In genomic region chr3:42489937-42490227, GRCh38 we compare ENCODE assay signal across 10 cellular contexts. TPM values are rescaled to one million over a fixed set of nuclear protein-coding genes. Genes with fewer than 3 reads are reported as not detected.
DNase-seq lines count a peak whose midpoint lies in the region; ATAC-seq, FAIRE-seq and TF ChIP-seq lines count a peak whose summit lies in the region.
"Had no signal": no experiment of that assay in that cellular context is flagged by ENCODE, and none has a peak within 500 bp of the region (broad histone marks: within the 10 kb centered on the region; RNA-seq: fewer than 3 reads in every experiment).

No MANE protein-coding gene starts in this region.

- no peak for TF ChIP-seq EP300 in GM12878 (IDR thresholded peaks at IDR 0.05; ENCODE audit: borderline replicate concordance in 1 of 2, control insufficient read depth in 1 of 2, low read depth in 2 of 2, low read length in 2 of 2)

- H4K20me1 ChIP-seq in GM12878 (ENCODE audit: control insufficient read depth, insufficient read depth) = no peaks in the 10 kb centered on the region

- CTCF ChIA-PET in GM12878 (lab: Yijun Ruan, JAX) = interaction anchor here (0.7 to 1.4 kb wide), 4 partner anchors 12 to 299 kb away, joined by 3 to 4 read pairs (median 3); no protein-coding TSS in a partner anchor

- H3K4me3 ChIP-seq in GM12878 (no peak overlapping the region; the same call in 1 of the 2 replicates), prostate gland (no peak overlapping the region)

- POLR2A ChIA-PET in GM12878 (lab: Charles Lee) = no interaction called here

- no peaks in the 10 kb centered on the region for H3K79me2 ChIP-seq in GM12878 (ENCODE audit: control insufficient read depth, insufficient read depth, low read length)

- ATAC-seq in GM19035 (IDR thresholded peaks at IDR 0.05; ENCODE audit: unreplicated experiment) (peak; percentile 9), HG02981 (IDR thresholded peaks at IDR 0.05; ENCODE audit: unreplicated experiment) (peak; percentile 6), GM12878 (peak; percentile 26)

- SMC1A ChIA-PET in GM12878 (lab: Charles Lee; ENCODE audit: uncharacterized antibody, unreplicated experiment) = interaction anchor here (1.2 to 1.4 kb wide), 2 partner anchors 145 to 243 kb away, joined by 3 to 4 read pairs; no protein-coding TSS in a partner anchor

- intact Hi-C loops in GM12878 (cut with micrococcal nuclease; ENCODE audit: unreplicated experiment) (no loop called here), prostate gland (cut with DNase I) (no loop called here)

- H3K9me3 ChIP-seq in GM12878 (replicated peaks; ENCODE audit: control insufficient read depth, insufficient read depth, low read length) (peaks cover 2% of the 10 kb centered on the region; the same call in 2 of the 3 replicates), prostate gland (no peaks in the 10 kb centered on the region)

- H3K36me3 ChIP-seq in GM12878 (ENCODE audit: control insufficient read depth in 2 of 2, insufficient read depth in 2 of 2, low read length in 1 of 2) (no peaks in the 10 kb centered on the region), prostate gland (no peaks in the 10 kb centered on the region)

- in situ Hi-C loops in GM12878 (cut with MboI) = no loop called here

- H3K4me1 ChIP-seq in GM12878 (ENCODE audit: control insufficient read depth, insufficient read depth, low read length) (peaks cover 34% of the 10 kb centered on the region), prostate gland (replicated peaks) (peaks cover 15% of the 10 kb centered on the region)

- H3K27ac ChIP-seq in GM12878 (ENCODE audit: control insufficient read depth, insufficient read depth) (peak overlapping the region; percentile 81), prostate gland (peak overlapping the region; percentile 78 to 89)

- 76% methylated on average over 3 of the region's 3 CpGs for WGBS in GM12878 (ENCODE audit: insufficient coverage, insufficient replicate concordance, low lambda C conversion rate, missing lambda C conversion rate)
- 89% methylated on average over 3 of the region's 3 CpGs for WGBS in prostate gland

- RAD21 ChIA-PET in GM12878 (lab: Charles Lee; ENCODE audit: unreplicated experiment) = interaction anchor here (0.9 to 1.5 kb wide), 3 partner anchors 12 to 391 kb away, joined by 3 to 5 read pairs (median 4); partner anchors contain the start of gene VIPR1

- peak overlapping the region; percentile 17; the same call in 1 of the 2 replicates for H3K9ac ChIP-seq in GM12878 (ENCODE audit: control insufficient read depth, insufficient read depth, low read length)

- no peak for TF ChIP-seq CTCF in GM12878 (IDR thresholded peaks at IDR 0.05 in 2 of 3, conservative IDR thresholded peaks at IDR 0.05 in 1 of 3; ENCODE audit: control insufficient read depth in 2 of 3, extremely low read depth in 1 of 3, insufficient read depth in 1 of 3, low read depth in 3 of 3, low read length in 3 of 3)
- no peak for TF ChIP-seq CTCF in prostate gland (IDR thresholded peaks at IDR 0.05)

- no peak for TF ChIP-seq RAD21 in GM12878 (IDR thresholded peaks at IDR 0.05; ENCODE audit: insufficient read depth, low read depth, low read length)

- no peak for DNase-seq in GM12878 (ENCODE audit: low read depth, low spot score)
- DNase-seq in prostate gland (ENCODE audit: low spot score) = peak; percentile 2
- DNase-seq in middle frontal gyrus (ENCODE audit: extremely low spot score, low spot score) = no peak
- DNase-seq in activated CD8-positive, alpha-beta memory T cell treated with anti-CD3 and anti-CD28 coated beads, Interleukin-2, amount 50 U/mL, for 4 hours = no peak
- no peak for DNase-seq in HCEC 1CT
- no peak for DNase-seq in activated T-cell treated with anti-CD3 and anti-CD28 coated beads, Interleukin-2, amount 50 U/mL, for 48 hours
- DNase-seq: DMS79, left cardiac atrium had no signal

- TF ChIP-seq POLR2A in GM12878 (IDR thresholded peaks at IDR 0.05; ENCODE audit: low read depth, low read length) = no peak
- TF ChIP-seq POLR2A in prostate gland (IDR thresholded peaks at IDR 0.05) = no peak

- peak overlapping the region; percentile 58; the same call in 1 of the 2 replicates for H3K4me2 ChIP-seq in GM12878 (ENCODE audit: control insufficient read depth, insufficient read depth)

- H2AFZ ChIP-seq in GM12878 (ENCODE audit: control insufficient read depth, low read depth, low read length) = peak overlapping the region; percentile 52

- no TSS peak for BruUV-seq in GM12878 (replicated peaks; lab: Mats Ljungman, UMichigan)

- FAIRE-seq in GM12878 (lab: Jason Lieb, UNC) = no peak

- H3K27me3 ChIP-seq in GM12878 (replicated peaks in 1 of 2; ENCODE audit: control insufficient read depth in 2 of 2, insufficient read depth in 2 of 2, low read length in 1 of 2) (no peaks in the 10 kb centered on the region), prostate gland (replicated peaks; ENCODE audit: insufficient read depth) (no peaks in the 10 kb centered on the region)

TF ChIP-seq in GM12878, 131 proteins besides CTCF, POLR2A, EP300 and RAD21 (continues in another document):
- TF ChIP-seq IKZF1 (conservative IDR thresholded peaks at IDR 0.05) (no peak), WRNIP1 (IDR thresholded peaks at IDR 0.05; ENCODE audit: borderline replicate concordance, low read depth, low read length) (no peak), ZNF217 (IDR thresholded peaks at IDR 0.05) (no peak), CBFB (IDR thresholded peaks at IDR 0.05; ENCODE audit: low read depth) (no peak), IRF5 (IDR thresholded peaks at IDR 0.05; ENCODE audit: borderline replicate concordance) (no peak), CHD2 (IDR thresholded peaks at IDR 0.05; ENCODE audit: borderline replicate concordance, low read depth, low read length) (no peak), BCL3 (IDR thresholded peaks at IDR 0.05; ENCODE audit: borderline replicate concordance, insufficient read depth, low read depth, low read length, poor library complexity, severe bottlenecking) (no peak), BMI1 (IDR thresholded peaks at IDR 0.05; ENCODE audit: borderline replicate concordance) (no peak), HSF1 (IDR thresholded peaks at IDR 0.05; ENCODE audit: low read depth, low read length) (no peak), FOXK2 (IDR thresholded peaks at IDR 0.05) (no peak), SMC3 (IDR thresholded peaks at IDR 0.05; ENCODE audit: borderline replicate concordance, low read length) (no peak), ZNF622 (IDR thresholded peaks at IDR 0.05) (no peak), RBBP5 (conservative IDR thresholded peaks at IDR 0.05) (no peak), SREBF1 (IDR thresholded peaks at IDR 0.05; ENCODE audit: low read length) (no peak)

RNA-seq across cellular contexts. Expression of gene VIPR1, which starts 12.6 kb away (rescaled TPM):
- 0.35 TPM in 1 of 2 replicates, not detected in the other for total RNA-seq in GM12878 (2013; cell fraction: nucleolus; rRNA removed)
- total RNA-seq in GM12878 (2014; rRNA removed) (not detected in 2 replicates), GM12878 (2014; rRNA removed; fragmentation: Illumina TruSeq; extraction: Trizol) (not detected in 2 replicates), GM12878 (2021) (0.18 and 0.29 TPM in 2 replicates), prostate gland (100 to 1,000 TPM in 1 of 2 donors, 10 to 100 TPM in 1; 98.5 to 226 TPM)
- polyA plus RNA-seq in GM12878 (2011; ENCODE audit: low read depth) = 0.59 TPM
- polyA plus RNA-seq in GM12878 (2011; rRNA removed) (not detected in 2 replicates), GM12878 (2014; fragmentation: Illumina TruSeq; extraction: Trizol) (0.03 TPM in 1 of 2 replicates, not detected in the other), GM12878 (2014; fragmentation: Nextera tagmentation; extraction: Ambion mirVana) (not detected), GM12878 (2014; rRNA removed) (0.04 and 0.28 TPM in 2 replicates), GM12878 (2016; fragmentation: Nextera tagmentation; extraction: Ambion mirVana) (under 1 TPM in 1 of 2 experiments, not detected in 1; 0.07 TPM)
- 0.04 TPM in 1 of 2 replicates, not detected in the other for polyA plus RNA-seq in GM12878 (2011; cell fraction: cytosol; rRNA removed)
- polyA plus RNA-seq in GM12878 (2011; cell fraction: nucleus; rRNA removed) = 0.04 TPM in 1 of 2 replicates, not detected in the other
- 0.74 and 1.2 TPM in 2 replicates for polyA plus RNA-seq in GM12878 (2012)
- 0.07 and 0.21 TPM in 2 replicates for polyA minus RNA-seq in GM12878 (2011; rRNA and poly(A)+ RNA removed)
- polyA minus RNA-seq in GM12878 (2011; cell fraction: cytosol; rRNA and poly(A)+ RNA removed) = not detected in 2 replicates
- polyA minus RNA-seq in GM12878 (2011; cell fraction: nucleus; rRNA and poly(A)+ RNA removed) = not detected in 2 replicates

Comparison
In these comparisons a context has a peak if more than half of its experiments do, and no peak if none do; other contexts are left out.
1. RNA of gene VIPR1, which starts 12.6 kb away (total RNA-seq): 98.5 to 226 TPM in prostate gland; 0.18 to 0.35 TPM in GM12878; every median in the first group is over 10 times any median in the second.
2. Peak in every context shown above with its lines, with median percentiles within 50 percentile points of each other: ATAC-seq.